ENCODE assay signal across 15 cellular contexts in genomic region chr11:93498099-93499040, GRCh38. TPM values are rescaled to one million over a fixed set of nuclear protein-coding genes. Genes with fewer than 3 reads are reported as not detected.
DNase-seq lines count a peak whose midpoint lies in the region; ATAC-seq and TF ChIP-seq lines count a peak whose summit lies in the region.
"Had no signal": no experiment of that assay in that cellular context is flagged by ENCODE, and none has a peak within 500 bp of the region (broad histone marks: within the 10 kb centered on the region; RNA-seq: fewer than 3 reads in every experiment).

No MANE protein-coding gene starts in this region.

- DNase-seq in CD14-positive monocyte (ENCODE audit: low spot score) = no peak
- DNase-seq in cardiac fibroblast (ENCODE audit: low read depth in 2 of 2) = peak; percentile 10 to 19
- peak; percentile 54 for DNase-seq in left kidney (ENCODE audit: low read depth, low spot score)
- no peak for DNase-seq in esophagus squamous epithelium (lab: John Stamatoyannopoulos, UW)
- no peak for DNase-seq in stimulated activated CD8-positive, alpha-beta memory T cell treated with anti-CD3 and anti-CD28 coated beads, Interleukin-4, amount 100 ng/mL, for 48 hours
- no peak for DNase-seq in DMS153 treated with DMSO at 0.1 percent for 48 hours (lab: John Stamatoyannopoulos, UW; ENCODE audit: unreplicated experiment)
- DNase-seq: activated B cell treated with CpG ODN at 0.5 μM for 24 hours; activated T-cell treated with anti-CD3 and anti-CD28 coated beads, Interleukin-2, amount 50 U/mL, for 72 hours; NCI-H446; right cardiac atrium had no signal

- no peak overlapping the region for H3K9ac ChIP-seq in HUES6 (ENCODE audit: low read length)

- H3K36me3 ChIP-seq in HUES6 (ENCODE audit: control insufficient read depth, insufficient read depth, low read length) (peaks cover 3% of the 10 kb centered on the region; the same call in 1 of the 2 replicates), esophagus squamous epithelium (no peaks in the 10 kb centered on the region)
- H3K36me3 ChIP-seq: SJSA1, tibial nerve had no signal

- intact Hi-C loops in CD14-positive monocyte (cut with micrococcal nuclease) (no loop called here), esophagus squamous epithelium (cut with DNase I) (no loop called here)

- H3K4me1 Mint-ChIP-seq in CD14-positive monocyte = peaks cover 34% of the 10 kb centered on the region
- H3K4me1 Mint-ChIP-seq: activated B cell treated with CpG ODN at 0.5 μM for 24 hours, B cell had no signal

- TF ChIP-seq POLR2A in esophagus squamous epithelium (IDR thresholded peaks at IDR 0.05) = no peak

- H3K4me3 ChIP-seq in HUES6 (ENCODE audit: low read depth, low read length) (no peak overlapping the region; the same call in 1 of the 2 replicates), cardiac fibroblast (replicated peaks in 1 of 2; ENCODE audit: low read depth in 2 of 2, low read length in 2 of 2) (no peak overlapping the region), esophagus squamous epithelium (no peak overlapping the region)
- H3K4me3 ChIP-seq: SJSA1, tibial nerve had no signal

- H3K4me3 Mint-ChIP-seq in CD14-positive monocyte = peak overlapping the region in 1 of 2 donors; percentile 49
- H3K4me3 Mint-ChIP-seq: activated B cell treated with CpG ODN at 0.5 μM for 24 hours; activated T-cell treated with anti-CD3 and anti-CD28 coated beads, Interleukin-2, amount 50 U/mL, for 72 hours; B cell had no signal

- no peaks in the 10 kb centered on the region for H3K27me3 Mint-ChIP-seq in CD14-positive monocyte (ENCODE audit: low read depth in 3 of 3)
- H3K27me3 Mint-ChIP-seq: activated B cell treated with CpG ODN at 0.5 μM for 24 hours, B cell had no signal

- H3K9me3 ChIP-seq in HUES6 (ENCODE audit: control insufficient read depth, insufficient read depth, low read depth, low read length) (peaks cover under 1% of the 10 kb centered on the region; the same call in 1 of the 2 replicates), esophagus squamous epithelium (no peaks in the 10 kb centered on the region)
- H3K9me3 ChIP-seq: SJSA1, tibial nerve had no signal

- WGBS in esophagus squamous epithelium, 2 donors = 81 to 87% methylated on average over 12 to 15 of the region's 15 CpGs

- no peak for ATAC-seq in GM21381 (IDR thresholded peaks at IDR 0.05; ENCODE audit: unreplicated experiment)
- ATAC-seq: activated T-cell treated with anti-CD3 and anti-CD28 coated beads, Interleukin-2, amount 50 U/mL, for 72 hours; right cardiac atrium had no signal

- H3K27ac ChIP-seq in HUES6 (ENCODE audit: low read depth, low read length) (peak overlapping the region; percentile 18; the same call in 1 of the 2 replicates), esophagus squamous epithelium (no peak overlapping the region)
- H3K27ac ChIP-seq: SJSA1, tibial nerve had no signal

- H3K27ac Mint-ChIP-seq in CD14-positive monocyte = peak overlapping the region; percentile 16 to 91 (median 75)
- H3K27ac Mint-ChIP-seq: activated B cell treated with CpG ODN at 0.5 μM for 24 hours; activated T-cell treated with anti-CD3 and anti-CD28 coated beads, Interleukin-2, amount 50 U/mL, for 72 hours; B cell had no signal

- peaks cover 0 to under 1% (median 0%) of the 10 kb centered on the region in 7 donors for H3K9me3 Mint-ChIP-seq in CD14-positive monocyte
- H3K9me3 Mint-ChIP-seq: activated B cell treated with CpG ODN at 0.5 μM for 24 hours; activated T-cell treated with anti-CD3 and anti-CD28 coated beads, Interleukin-2, amount 50 U/mL, for 72 hours had no signal

- H3K4me1 ChIP-seq in HUES6 (ENCODE audit: control insufficient read depth, insufficient read depth, low read length) = peaks cover 26% of the 10 kb centered on the region
- no peaks in the 10 kb centered on the region for H3K4me1 ChIP-seq in esophagus squamous epithelium

- H3K27me3 ChIP-seq in HUES6 (ENCODE audit: control insufficient read depth, insufficient read depth, low read length) (no peaks in the 10 kb centered on the region), esophagus squamous epithelium (no peaks in the 10 kb centered on the region)
- H3K27me3 ChIP-seq: SJSA1, tibial nerve had no signal

- TF ChIP-seq CTCF in CD14-positive monocyte (IDR thresholded peaks at IDR 0.05) (no peak), cardiac fibroblast (IDR thresholded peaks at IDR 0.05; ENCODE audit: low read depth, low read length) (no peak), esophagus squamous epithelium (IDR thresholded peaks at IDR 0.05) (no peak)

- peaks cover 52 to 56% of the 10 kb centered on the region in 2 donors for H3K36me3 Mint-ChIP-seq in CD14-positive monocyte

RNA-seq across cellular contexts. Expression of gene SMCO4, which starts 44.8 kb away (rescaled TPM):
- polyA plus RNA-seq in CD14-positive monocyte = 100 to 1,000 TPM; 169 to 242 TPM
- 10 to 100 TPM in 3 of 4 donors, 1 to 10 TPM in 1; 7.1 to 28.2 (median 13.0) TPM for total RNA-seq in esophagus squamous epithelium

Comparison
In these comparisons a context has a peak if more than half of its experiments do, and no peak if none do; other contexts are left out.
1. DNase-seq: peak in cardiac fibroblast (2 of 2) and left kidney (single experiment); none in CD14-positive monocyte (single experiment), esophagus squamous epithelium (single experiment), stimulated activated CD8-positive, alpha-beta memory T cell treated with anti-CD3 and anti-CD28 coated beads, Interleukin-4, amount 100 ng/mL, for 48 hours (single experiment) and DMS153 treated with DMSO at 0.1 percent for 48 hours (single experiment).